ENCODE assay signal across 9 cellular contexts in the genomic region with DNA sequence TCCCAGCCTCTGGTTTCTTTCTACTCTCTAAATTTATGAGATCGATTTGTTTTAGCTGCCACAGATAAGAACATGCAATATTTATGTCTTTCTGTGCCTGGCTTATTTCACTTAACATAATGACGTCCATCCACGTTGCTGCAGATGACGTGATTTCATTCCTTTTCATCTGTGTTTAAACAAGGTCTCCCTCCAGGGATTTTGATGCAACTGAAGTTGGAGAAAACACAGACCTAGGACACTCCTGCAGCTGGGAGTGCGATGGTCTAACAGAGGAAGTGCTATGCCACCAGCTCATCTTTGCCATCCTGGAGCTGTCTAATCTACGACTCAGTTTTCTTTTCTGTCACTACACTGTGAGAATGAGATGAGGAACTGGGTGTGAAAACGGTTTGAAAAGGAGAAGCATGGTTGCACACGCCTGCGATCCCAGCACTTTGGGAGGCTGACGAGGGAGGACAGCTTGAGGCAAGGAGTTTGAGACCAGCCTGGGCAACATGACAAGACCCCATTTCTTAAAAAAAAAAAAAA. TPM values are rescaled to one million over a fixed set of nuclear protein-coding genes. Genes with fewer than 3 reads are reported as not detected.
A peak's percentile ranks its signal among the peaks of the same experiment; 100 is the strongest.
DNase-seq lines count a peak whose midpoint lies in the region; ATAC-seq and TF ChIP-seq lines count a peak whose summit lies in the region.
"Had no signal": no experiment of that assay in that cellular context is flagged by ENCODE, and none has a peak within 500 bp of the region (broad histone marks: within the 10 kb centered on the region; RNA-seq: fewer than 3 reads in every experiment).

No MANE protein-coding gene starts in this region.

- no peaks in the 10 kb centered on the region for H3K9me2 ChIP-seq in hepatocyte (replicated peaks; ENCODE audit: insufficient read depth)

- H3K4me1 ChIP-seq in hepatocyte (ENCODE audit: insufficient read depth) (peaks cover 14% of the 10 kb centered on the region), transverse colon (peaks cover 3 to 37% (median 11%) of the 10 kb centered on the region in 4 donors), foreskin keratinocyte (no peaks in the 10 kb centered on the region)
- H3K4me1 ChIP-seq: prostate gland had no signal

- intact Hi-C loops in transverse colon (cut with DNase I; ENCODE audit: low total_unique reads), result no loop called here

- peak overlapping the region; percentile 97 for H3K27ac ChIP-seq in hepatocyte
- peak overlapping the region; percentile 94 to 98 (median 96) for H3K27ac ChIP-seq in transverse colon
- no peak overlapping the region for H3K27ac ChIP-seq in foreskin keratinocyte

- H3K4me2 ChIP-seq in hepatocyte, result peak overlapping the region; percentile 89

- WGBS in hepatocyte (ENCODE audit: low lambda C conversion rate, missing lambda C conversion rate), result 43% methylated on average over 10 of the region's 10 CpGs
- 15 to 27% methylated on average over 6 to 10 of the region's 10 CpGs for WGBS in transverse colon (ENCODE audit: low coverage in 1 of 2), 2 donors

- TF ChIP-seq POLR2A in transverse colon (IDR thresholded peaks at IDR 0.05), result no peak

- H3K4me3 ChIP-seq in hepatocyte, result no peak overlapping the region
- H3K4me3 ChIP-seq in transverse colon, result peak overlapping the region in 1 of 4 donors; percentile 78

- peak overlapping the region; percentile 80 for H3K4me3 Mint-ChIP-seq in activated naive CD4-positive, alpha-beta T cell treated with anti-CD3 and anti-CD28 coated beads, Interleukin-2, amount 50 U/mL, for 24 hours

- peaks cover 33% of the 10 kb centered on the region for H3K4me1 Mint-ChIP-seq in activated naive CD4-positive, alpha-beta T cell treated with anti-CD3 and anti-CD28 coated beads, Interleukin-2, amount 50 U/mL, for 24 hours

- no peaks in the 10 kb centered on the region for H4K20me1 ChIP-seq in hepatocyte (ENCODE audit: insufficient read depth, poor library complexity, severe bottlenecking)

- peak overlapping the region; percentile 38 for H3K27ac Mint-ChIP-seq in activated naive CD4-positive, alpha-beta T cell treated with anti-CD3 and anti-CD28 coated beads, Interleukin-2, amount 50 U/mL, for 24 hours

- no peaks in the 10 kb centered on the region for H3K9me3 Mint-ChIP-seq in activated naive CD4-positive, alpha-beta T cell treated with anti-CD3 and anti-CD28 coated beads, Interleukin-2, amount 50 U/mL, for 24 hours

- H3K79me2 ChIP-seq in hepatocyte, result peaks cover 21% of the 10 kb centered on the region

- DNase-seq in activated naive CD4-positive, alpha-beta T cell (lab: John Stamatoyannopoulos, UW), result no peak
- DNase-seq in SKM-1 treated with dmso at 0.1 percent for 144 hours (lab: John Stamatoyannopoulos, UW; ENCODE audit: unreplicated experiment), result peak; percentile 47
- peak; percentile 74 for DNase-seq in hepatocyte (ENCODE audit: low spot score)
- no peak for DNase-seq in transverse colon
- no peak for DNase-seq in cerebellum (ENCODE audit: low spot score)
- DNase-seq in foreskin keratinocyte, result no peak

- H3K27me3 ChIP-seq in hepatocyte, result no peaks in the 10 kb centered on the region
- H3K27me3 ChIP-seq in transverse colon, result no peaks in the 10 kb centered on the region
- no peaks in the 10 kb centered on the region for H3K27me3 ChIP-seq in foreskin keratinocyte

- TF ChIP-seq EP300 in transverse colon (IDR thresholded peaks at IDR 0.05; ENCODE audit: low read depth), result peak; percentile 98

- ATAC-seq in foreskin keratinocyte (no peak), HG02840 (IDR thresholded peaks at IDR 0.05; ENCODE audit: low FRiP score, unreplicated experiment) (no peak)

- TF ChIP-seq CTCF in hepatocyte (IDR thresholded peaks at IDR 0.05; ENCODE audit: poor library complexity), result no peak
- no peak for TF ChIP-seq CTCF in transverse colon (IDR thresholded peaks at IDR 0.05)
- TF ChIP-seq CTCF in foreskin keratinocyte (conservative IDR thresholded peaks at IDR 0.05), result no peak

- peaks cover 2% of the 10 kb centered on the region for H3K36me3 Mint-ChIP-seq in activated naive CD4-positive, alpha-beta T cell treated with anti-CD3 and anti-CD28 coated beads, Interleukin-2, amount 50 U/mL, for 24 hours

- H3K27me3 Mint-ChIP-seq in activated naive CD4-positive, alpha-beta T cell treated with anti-CD3 and anti-CD28 coated beads, Interleukin-2, amount 50 U/mL, for 24 hours, result no peaks in the 10 kb centered on the region

- no peaks in the 10 kb centered on the region for H3K36me3 ChIP-seq in hepatocyte (replicated peaks; ENCODE audit: insufficient read depth, low read depth)
- H3K36me3 ChIP-seq in transverse colon, result no peaks in the 10 kb centered on the region
- H3K36me3 ChIP-seq: prostate gland had no signal

- in situ Hi-C loops in transverse colon (cut with MboI; ENCODE audit: low pct_ligation_motif_present in 1 of 4, low pct_unique_long_range_greater_than_20kb in 1 of 4, low sequenced_read_pairs in 3 of 4), result no loop called here

- H3K9me3 ChIP-seq in hepatocyte (ENCODE audit: low read depth), result no peaks in the 10 kb centered on the region
- H3K9me3 ChIP-seq in transverse colon, result no peaks in the 10 kb centered on the region
- H3K9me3 ChIP-seq: prostate gland had no signal

- no peak overlapping the region for H2AFZ ChIP-seq in hepatocyte

RNA-seq across cellular contexts. Expression of gene KCTD7, which starts 1.5 kb away (rescaled TPM):
- total RNA-seq in hepatocyte (9.4 and 15.9 TPM in 2 replicates), transverse colon (10 to 100 TPM in 3 of 4 donors, 1 to 10 TPM in 1; 5.2 to 22.8 (median 14.0) TPM), cerebellum (28.7 TPM), foreskin keratinocyte (2.6 and 3.9 TPM in 2 replicates)
- polyA plus RNA-seq in hepatocyte (6.9 and 7.2 TPM in 2 replicates), foreskin keratinocyte (2.0 and 2.4 TPM in 2 replicates)

Comparison
In these comparisons a context has a peak if more than half of its experiments do, and no peak if none do; other contexts are left out.
1. DNase-seq: peak in SKM-1 treated with dmso at 0.1 percent for 144 hours (single experiment) and hepatocyte (single experiment); none in activated naive CD4-positive, alpha-beta T cell (0 of 4), transverse colon (single experiment), cerebellum (single experiment) and foreskin keratinocyte (0 of 2).